ENCODE assay signal across 20 cellular contexts in genomic region chr7:147941316-147941715, GRCh38.
"Had no signal": no experiment of that assay in that cellular context is flagged by ENCODE, and none has a peak within 500 bp of the region (broad histone marks: within the 10 kb centered on the region; RNA-seq: fewer than 3 reads in every experiment).

No MANE protein-coding gene starts in this region.

- DNase-seq: activated CD4-positive, alpha-beta T cell treated with anti-CD3 and anti-CD28 coated beads for 1 hour; activated CD4-positive, alpha-beta T cell treated with anti-CD3 and anti-CD28 coated beads, Interleukin-2, amount 50 U/mL, for 1 hour; activated gamma-delta T cell treated with Interleukin-2 at 50 U/mL for 16 hours; activated T-cell treated with anti-CD3 and anti-CD28 coated beads, Interleukin-2, amount 50 U/mL, for 1 hour; body of pancreas; cortex of kidney; endodermal cell; esophagus squamous epithelium; gastrocnemius medialis; head of caudate nucleus; left ventricle myocardium superior; mammary epithelial cell; small intestine; stimulated activated CD4-positive, alpha-beta T cell treated with anti-CD3 and anti-CD28 coated beads, Interleukin-15, amount 100 ng/mL, for 24 hours; stimulated activated CD8-positive, alpha-beta memory T cell treated with anti-CD3 and anti-CD28 coated beads, Interleukin-4, amount 100 ng/mL, for 48 hours; stimulated activated naive B cell treated with anti-CD40 and anti-IgM and Interleukin-4, amounts not matched to agents 10 μg/mL and 1 μg/mL and 100 μg/mL, for 72 hours; testis; upper lobe of left lung; WERI-Rb-1 had no signal

- ATAC-seq: body of pancreas; gastrocnemius medialis; left ventricle myocardium superior; sciatic nerve; stimulated activated naive B cell treated with anti-CD40 and anti-IgM and Interleukin-4, amounts not matched to agents 10 μg/mL and 1 μg/mL and 100 μg/mL, for 72 hours had no signal
